8 cellular contexts compared by ENCODE assay signal in genomic region chr9:15510789-15511575, GRCh38. TPM values are rescaled to one million over a fixed set of nuclear protein-coding genes. Genes with fewer than 3 reads are reported as not detected.
DNase-seq lines count a peak whose midpoint lies in the region; TF ChIP-seq lines count a peak whose summit lies in the region.

Gene PSIP1 (minus strand): TSS chr9:15510970. CDS start chr9:15510188, 782 bp downstream.

- peaks cover 34% of the 10 kb centered on the region for H3K36me3 Mint-ChIP-seq in activated naive CD4-positive, alpha-beta T cell treated with anti-CD3 and anti-CD28 coated beads for 36 hours (ENCODE audit: low read depth)

- H3K9me3 Mint-ChIP-seq in activated naive CD4-positive, alpha-beta T cell treated with anti-CD3 and anti-CD28 coated beads for 36 hours, result no peaks in the 10 kb centered on the region

- no peak for TF ChIP-seq CTCF in HFF-Myc (IDR thresholded peaks at IDR 0.05; ENCODE audit: low read depth, low read length, missing control alignments)

- in situ Hi-C loops in SK-MEL-5 (cut with HindIII; ENCODE audit: low pct_unique_long_range_greater_than_20kb, low sequenced_read_pairs), result no loop called here

- H3K4me3 Mint-ChIP-seq in activated naive CD4-positive, alpha-beta T cell treated with anti-CD3 and anti-CD28 coated beads for 36 hours, result peak within 1 kb of the TSS; percentile 92

- H3K4me1 Mint-ChIP-seq in activated naive CD4-positive, alpha-beta T cell treated with anti-CD3 and anti-CD28 coated beads for 36 hours (ENCODE audit: low read depth), result peaks cover 51% of the 10 kb centered on the region

- no peaks in the 10 kb centered on the region for H3K27me3 Mint-ChIP-seq in activated naive CD4-positive, alpha-beta T cell treated with anti-CD3 and anti-CD28 coated beads for 36 hours (ENCODE audit: low read depth)

- peak; percentile 23 for DNase-seq in GM04503 (ENCODE audit: low read depth)
- peak; percentile 39 for DNase-seq in HFF-Myc (ENCODE audit: extremely low read depth, low read depth)
- DNase-seq in MV-4-11 (lab: John Stamatoyannopoulos, UW), result peak; percentile 87
- peak; percentile 68 for DNase-seq in SK-MEL-5 (ENCODE audit: low read depth, low spot score)
- peak; percentile 91 for DNase-seq in activated naive CD4-positive, alpha-beta T cell treated with anti-CD3 and anti-CD28 coated beads for 36 hours
- peak; percentile 79 for DNase-seq in germinal center (ENCODE audit: low spot score)
- peak in 54 of 56 donors; percentile 34 to 99 (median 84) for DNase-seq in nucleus accumbens (lab: John Stamatoyannopoulos, UW)
- DNase-seq in superior temporal gyrus (ENCODE audit: extremely low spot score), result peak; percentile 85

- intact Hi-C loops in activated naive CD4-positive, alpha-beta T cell treated with anti-CD3 and anti-CD28 coated beads for 36 hours (cut with micrococcal nuclease), result loop anchor here (1.0 to 5.0 kb wide), 10 partner anchors 22 to 519 kb away; partner anchors contain the start of genes SNAPC3 and TTC39B

- CTCF ChIA-PET in activated naive CD4-positive, alpha-beta T cell treated with anti-CD3 and anti-CD28 coated beads for 36 hours (lab: Charles Lee), result interaction anchor here (1.0 to 2.2 kb wide), 6 partner anchors 11 to 302 kb away, joined by 3 to 7 read pairs (median 4); no protein-coding TSS in a partner anchor

- H3K4me3 ChIP-seq in HFF-Myc (replicated peaks; ENCODE audit: low read depth, low read length), result peak within 1 kb of the TSS; percentile 72

- H3K27ac Mint-ChIP-seq in activated naive CD4-positive, alpha-beta T cell treated with anti-CD3 and anti-CD28 coated beads for 36 hours, result peak within 1 kb of the TSS; percentile 98

RNA-seq across cellular contexts. Expression of gene PSIP1, which starts in this region (rescaled TPM):
- 38.8 and 41.2 TPM in 2 replicates for total RNA-seq in SK-MEL-5 (2014; rRNA removed; shearing (Covaris generic))
- polyA plus RNA-seq in SK-MEL-5 (2015; cell fraction: cytosol; rRNA removed), result 45.0 and 52.8 TPM in 2 replicates
- 66.6 and 83.7 TPM in 2 replicates for polyA plus RNA-seq in SK-MEL-5 (2015; cell fraction: nucleus; rRNA removed)
- 100 to 1,000 TPM; 161 to 164 TPM for total RNA-seq in activated naive CD4-positive, alpha-beta T cell treated with anti-CD3 and anti-CD28 coated beads for 36 hours

Comparison
In these comparisons a context has a peak if more than half of its experiments do, and no peak if none do; other contexts are left out.
1. Peak in every context shown above with its lines: DNase-seq and H3K4me3 ChIP-seq.
2. DNase-seq: peak in every context shown above with its lines; median percentile 91 in activated naive CD4-positive, alpha-beta T cell treated with anti-CD3 and anti-CD28 coated beads for 36 hours; 87 in MV-4-11; 85 in superior temporal gyrus; 84 in nucleus accumbens; 79 in germinal center; 68 in SK-MEL-5; 39 in HFF-Myc; 23 in GM04503.